1 cellular context compared by ENCODE assay signal in genomic region chr10:32980558-32981468, GRCh38.
A peak's percentile ranks its signal among the peaks of the same experiment; 100 is the strongest.
TF ChIP-seq lines count a peak whose summit lies in the region.

No MANE protein-coding gene starts in this region.

TF ChIP-seq in K562, 482 proteins besides CTCF, POLR2A, EP300 and RAD21 (continued from another document and continues in another):
- TF ChIP-seq ARID3B (CRISPR knock-in tag; IDR thresholded peaks at IDR 0.05; ENCODE audit: borderline replicate concordance) (peak; percentile 86; the same call in 1 of the 2 replicates), BCL6 (CRISPR knock-in tag; IDR thresholded peaks at IDR 0.05) (no peak), CUX1 (CRISPR knock-in tag; IDR thresholded peaks at IDR 0.05) (no peak), ZNF121 (CRISPR knock-in tag; conservative IDR thresholded peaks at IDR 0.05) (peak; percentile 95), ZNF395 (CRISPR knock-in tag; IDR thresholded peaks at IDR 0.05) (peak; percentile 48; the same call in 1 of the 2 replicates), KLF13 (tag; IDR thresholded peaks at IDR 0.05; ENCODE audit: borderline replicate concordance, low read depth) (no peak), SOX6 (IDR thresholded peaks at IDR 0.05) (peak; percentile 90), CHD1 (IDR thresholded peaks at IDR 0.05; ENCODE audit: low read length) (no peak), CHD4 (IDR thresholded peaks at IDR 0.05; ENCODE audit: insufficient read depth, insufficient replicate concordance, low read depth, low read length, poor library complexity, severe bottlenecking) (no peak), EP400 (IDR thresholded peaks at IDR 0.05) (peak; percentile 81), MTA1 (IDR thresholded peaks at IDR 0.05; ENCODE audit: borderline replicate concordance) (peak; percentile 74; the same call in 1 of the 2 replicates), IFI16 (CRISPR knock-in tag; IDR thresholded peaks at IDR 0.05) (no peak), TEAD2 (tag; IDR thresholded peaks at IDR 0.05) (no peak), TFAP4 (CRISPR knock-in tag; IDR thresholded peaks at IDR 0.05; ENCODE audit: borderline replicate concordance) (peak; percentile 82; the same call in 1 of the 2 replicates), PHB (CRISPR knock-in tag; IDR thresholded peaks at IDR 0.05) (no peak), CBX5 (IDR thresholded peaks at IDR 0.05; ENCODE audit: borderline replicate concordance, low read depth) (peak; percentile 69; the same call in 1 of the 2 replicates), MXI1 (IDR thresholded peaks at IDR 0.05; ENCODE audit: low read depth, low read length) (peak; percentile 33; the same call in 1 of the 2 replicates), KAT7 (CRISPR knock-in tag; IDR thresholded peaks at IDR 0.05; ENCODE audit: borderline replicate concordance) (0 out of 2 replicates have a peak, but pooled peaks have one; percentile 22), ZBTB12 (CRISPR knock-in tag; IDR thresholded peaks at IDR 0.05) (no peak), GATA2 (CRISPR knock-in tag; IDR thresholded peaks at IDR 0.05) (peak; percentile 70), RFX7 (CRISPR knock-in tag; IDR thresholded peaks at IDR 0.05) (no peak), MEF2D (tag; conservative IDR thresholded peaks at IDR 0.05; ENCODE audit: low read depth) (peak; percentile 65; the same call in 1 of the 2 replicates), SP1 (CRISPR knock-in tag; IDR thresholded peaks at IDR 0.05) (peak; percentile 48; the same call in 1 of the 2 replicates), ZNF766 (CRISPR knock-in tag; conservative IDR thresholded peaks at IDR 0.05) (0 out of 2 replicates have a peak, but pooled peaks have one; percentile 19), OTX1 (CRISPR knock-in tag; IDR thresholded peaks at IDR 0.05) (0 out of 2 replicates have a peak, but pooled peaks have one; percentile 23), ATF7 (IDR thresholded peaks at IDR 0.05) (peak; percentile 90), ZNF449 (CRISPR knock-in tag; IDR thresholded peaks at IDR 0.05) (no peak), TEAD1 (CRISPR knock-in tag; IDR thresholded peaks at IDR 0.05) (peak in 1 of 2 experiments; percentile 58; a peak in 1 of 4 replicates), BCOR (IDR thresholded peaks at IDR 0.05) (peak; percentile 74), SMARCA5 (IDR thresholded peaks at IDR 0.05) (no peak), KLF6 (CRISPR knock-in tag; IDR thresholded peaks at IDR 0.05; ENCODE audit: borderline replicate concordance) (no peak), RCOR1 (IDR thresholded peaks at IDR 0.05; ENCODE audit: borderline replicate concordance in 1 of 2, low read depth in 2 of 2, low read length in 2 of 2) (peak in 1 of 2 experiments; percentile 27; a peak in 1 of 4 replicates), ETV5 (CRISPR knock-in tag; IDR thresholded peaks at IDR 0.05; ENCODE audit: low read depth) (peak; percentile 65; the same call in 1 of the 2 replicates), CC2D1A (IDR thresholded peaks at IDR 0.05) (0 out of 2 replicates have a peak, but pooled peaks have one; percentile 12), CBX1 (IDR thresholded peaks at IDR 0.05; ENCODE audit: low read depth) (peak; percentile 81), JUND (IDR thresholded peaks at IDR 0.05; ENCODE audit: borderline replicate concordance, low read depth, low read length) (peak; percentile 81), JUND (tag; IDR thresholded peaks at IDR 0.05; ENCODE audit: borderline replicate concordance, low read depth, low read length) (peak; percentile 77; the same call in 1 of the 3 replicates), E2F6 (IDR thresholded peaks at IDR 0.05; ENCODE audit: borderline replicate concordance in 1 of 2, extremely low read depth in 1 of 2, insufficient read depth in 1 of 2, insufficient read length in 1 of 2, low read depth in 1 of 2, low read length in 1 of 2, poor library complexity in 1 of 2, severe bottlenecking in 1 of 2) (peak; percentile 80 to 83), HMGN3 (IDR thresholded peaks at IDR 0.05; ENCODE audit: borderline replicate concordance, extremely low read depth, insufficient read length, low read depth, low read length) (peak; percentile 69), ATF1 (CRISPR knock-in tag; IDR thresholded peaks at IDR 0.05) (no peak), ATF1 (tag; IDR thresholded peaks at IDR 0.05) (peak; percentile 96), ZNF282 (CRISPR knock-in tag; IDR thresholded peaks at IDR 0.05) (no peak), DNMT1 (IDR thresholded peaks at IDR 0.05) (no peak), ZNF140 (CRISPR knock-in tag; IDR thresholded peaks at IDR 0.05) (no peak), GABPB2 (CRISPR knock-in tag; conservative IDR thresholded peaks at IDR 0.05) (no peak), BMI1 (IDR thresholded peaks at IDR 0.05; ENCODE audit: low read length) (no peak), ZNF609 (CRISPR knock-in tag; IDR thresholded peaks at IDR 0.05; ENCODE audit: borderline replicate concordance) (no peak), NFRKB (IDR thresholded peaks at IDR 0.05; ENCODE audit: low read depth) (peak; percentile 52; the same call in 1 of the 2 replicates), SRSF1 (IDR thresholded peaks at IDR 0.05; ENCODE audit: low read depth, low read length) (no peak), TAF9B (IDR thresholded peaks at IDR 0.05; ENCODE audit: partially characterized antibody) (peak; percentile 77)
